ENCODE assay signal across 1 cellular context in genomic region chr17:79045830-79046500, GRCh38.
TF ChIP-seq lines count a peak whose summit lies in the region.

No MANE protein-coding gene starts in this region.

TF ChIP-seq in SK-N-SH, 30 proteins besides CTCF, POLR2A, EP300 and RAD21 (continued from another document):
- no peak for TF ChIP-seq USF1 (IDR thresholded peaks at IDR 0.05; ENCODE audit: borderline replicate concordance, low read depth)
- no peak for TF ChIP-seq SIN3A (IDR thresholded peaks at IDR 0.05; ENCODE audit: borderline replicate concordance, low read depth, low read length)
- no peak for TF ChIP-seq GATA2 (CRISPR knock-in tag; IDR thresholded peaks at IDR 0.05)
- no peak for TF ChIP-seq FOXM1 (IDR thresholded peaks at IDR 0.05; ENCODE audit: low read depth)
- no peak for TF ChIP-seq TAF1 (IDR thresholded peaks at IDR 0.05; ENCODE audit: borderline replicate concordance, low read depth, low read length)
- TF ChIP-seq, protein P1, sequence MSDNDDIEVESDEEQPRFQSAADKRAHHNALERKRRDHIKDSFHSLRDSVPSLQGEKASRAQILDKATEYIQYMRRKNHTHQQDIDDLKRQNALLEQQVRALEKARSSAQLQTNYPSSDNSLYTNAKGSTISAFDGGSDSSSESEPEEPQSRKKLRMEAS (IDR thresholded peaks at IDR 0.05; ENCODE audit: low read depth) = peak; percentile 73
- no peak for TF ChIP-seq EZH2phosphoT487 (IDR thresholded peaks at IDR 0.05; ENCODE audit: borderline replicate concordance, low read depth)
- no peak for TF ChIP-seq GABPA (IDR thresholded peaks at IDR 0.05; ENCODE audit: low read depth)
- no peak for TF ChIP-seq FOSL2 (IDR thresholded peaks at IDR 0.05; ENCODE audit: borderline replicate concordance, low read depth)
- TF ChIP-seq ZBTB33 (IDR thresholded peaks at IDR 0.05; ENCODE audit: borderline replicate concordance, low read depth) = no peak
- 0 out of 2 replicates have a peak, but pooled peaks have one; percentile 19 for TF ChIP-seq RFX5 (IDR thresholded peaks at IDR 0.05; ENCODE audit: low read length)
- TF ChIP-seq MEF2A (IDR thresholded peaks at IDR 0.05; ENCODE audit: borderline replicate concordance, low read depth) = no peak
- TF ChIP-seq JUND (IDR thresholded peaks at IDR 0.05) = no peak
- peak; percentile 32 for TF ChIP-seq NRF1 (IDR thresholded peaks at IDR 0.05; ENCODE audit: low read depth, low read length)
- TF ChIP-seq MXI1 (IDR thresholded peaks at IDR 0.05; ENCODE audit: low read depth, low read length) = no peak
- TF ChIP-seq IRF3 (IDR thresholded peaks at IDR 0.05; ENCODE audit: low read depth, low read length) = no peak
- no peak for TF ChIP-seq ELF1 (IDR thresholded peaks at IDR 0.05)
- TF ChIP-seq TEAD4 (IDR thresholded peaks at IDR 0.05; ENCODE audit: borderline replicate concordance, insufficient read depth) = no peak
- TF ChIP-seq YY1 (IDR thresholded peaks at IDR 0.05; ENCODE audit: low read depth) = no peak
- no peak for TF ChIP-seq REST (IDR thresholded peaks at IDR 0.05; ENCODE audit: low read depth, low read length)
- no peak for TF ChIP-seq POLR2AphosphoS5 (IDR thresholded peaks at IDR 0.05; ENCODE audit: low read depth, low read length)
- no peak; the same call in 1 of the 2 replicates for TF ChIP-seq RCOR1 (IDR thresholded peaks at IDR 0.05; ENCODE audit: low read length)
